9 cellular contexts compared by ENCODE assay signal in genomic region chr4:153950100-153950979, GRCh38.
DNase-seq lines count a peak whose midpoint lies in the region; ATAC-seq, FAIRE-seq and TF ChIP-seq lines count a peak whose summit lies in the region.
"Had no signal": no experiment of that assay in that cellular context is flagged by ENCODE, and none has a peak within 500 bp of the region (broad histone marks: within the 10 kb centered on the region; RNA-seq: fewer than 3 reads in every experiment).

No MANE protein-coding gene starts in this region.

- DNase-seq in BJ (ENCODE audit: low read depth) (peak; percentile 29), MV-4-11 (lab: John Stamatoyannopoulos, UW) (peak; percentile 71), astrocyte of the spinal cord (ENCODE audit: low read depth, low spot score) (peak; percentile 19), RPMI8226 (no peak), H54 (ENCODE audit: insufficient read length, low spot score) (no peak)
- DNase-seq: Caco-2 had no signal

- no peak overlapping the region for H3K4me3 ChIP-seq in BJ (ENCODE audit: low read depth, low read length)
- H3K4me3 ChIP-seq in astrocyte of the spinal cord (ENCODE audit: low read depth, low read length), result no peak overlapping the region

- FAIRE-seq in H54 (lab: Jason Lieb, UNC), result no peak

- H3K27me3 ChIP-seq in BJ (ENCODE audit: control insufficient read depth, insufficient read depth, low read length), result no peaks in the 10 kb centered on the region

- POLR2A ChIA-PET in BJ (lab: Charles Lee), result no interaction called here

- H3K36me3 ChIP-seq in BJ (ENCODE audit: control insufficient read depth, insufficient read depth, low read length), result no peaks in the 10 kb centered on the region

- no peak for TF ChIP-seq CTCF in BJ (IDR thresholded peaks at IDR 0.05; ENCODE audit: insufficient read depth, low read depth, low read length)
- no peak for TF ChIP-seq CTCF in astrocyte of the spinal cord (IDR thresholded peaks at IDR 0.05; ENCODE audit: low read depth, low read length)

- ATAC-seq in GM19351 (IDR thresholded peaks at IDR 0.05; ENCODE audit: unreplicated experiment), result peak; percentile 94
- ATAC-seq in HG03457 (IDR thresholded peaks at IDR 0.05; ENCODE audit: unreplicated experiment), result no peak
- no peak for ATAC-seq in GM19397 (IDR thresholded peaks at IDR 0.05; ENCODE audit: unreplicated experiment)

- no peak for TF ChIP-seq POLR2A in H54 (IDR thresholded peaks at IDR 0.05; ENCODE audit: low read depth, low read length)

- CTCF ChIA-PET in BJ (lab: Yijun Ruan, JAX), result interaction anchor here (0.9 kb wide), 1 partner anchor 17 kb away, joined by 3 read pairs; no protein-coding TSS in a partner anchor

- in situ Hi-C loops in astrocyte of the spinal cord (cut with HindIII; ENCODE audit: low sequenced_read_pairs), result no loop called here

Comparison
In these comparisons a context has a peak if more than half of its experiments do, and no peak if none do; other contexts are left out.
1. DNase-seq: peak in BJ (single experiment), MV-4-11 (single experiment) and astrocyte of the spinal cord (single experiment); none in RPMI8226 (single experiment) and H54 (single experiment).